In genomic region chr6:42225419-42225818, GRCh38 we compare ENCODE assay signal across 33 cellular contexts. TPM values are rescaled to one million over a fixed set of nuclear protein-coding genes. Genes with fewer than 3 reads are reported as not detected.
DNase-seq lines count a peak whose midpoint lies in the region; ATAC-seq, FAIRE-seq and TF ChIP-seq lines count a peak whose summit lies in the region.
"Had no signal": no experiment of that assay in that cellular context is flagged by ENCODE, and none has a peak within 500 bp of the region (broad histone marks: within the 10 kb centered on the region; RNA-seq: fewer than 3 reads in every experiment).

No MANE protein-coding gene starts in this region.

- no peak overlapping the region for H2BK20ac ChIP-seq in IMR-90 (ENCODE audit: low read depth, low read length)

- ATAC-seq in IMR-90 (ENCODE audit: low read depth) (no peak), pancreas (no peak)
- ATAC-seq: gastrocnemius medialis; psoas muscle; stimulated activated naive CD8-positive, alpha-beta T cell treated with anti-CD3 and anti-CD28 coated beads, Interleukin-15, Interleukin-2, amounts not matched to agents 100 U/mL and 50 U/mL, for 24 hours had no signal

- peaks cover 3 to 22% of the 10 kb centered on the region in 2 experiments; a peak in 2 of 4 replicates for H3K79me1 ChIP-seq in IMR-90 (ENCODE audit: low read depth in 1 of 2, low read length in 2 of 2)

- TF ChIP-seq POLR2A in IMR-90 (IDR thresholded peaks at IDR 0.05; ENCODE audit: low read depth, low read length): no peak

- H3K4me1 Mint-ChIP-seq in astrocyte (ENCODE audit: low read depth, unreplicated experiment): peaks cover 28% of the 10 kb centered on the region
- H3K4me1 Mint-ChIP-seq: naive B cell had no signal

- dilution Hi-C loops in IMR-90 (cut with HindIII; ENCODE audit: low sequenced_read_pairs, unreplicated experiment) (no loop called here), keratinocyte (cut with MboI; ENCODE audit: extremely low pct_ligation_motif_present, low sequenced_read_pairs) (no loop called here)

- no peak overlapping the region for H2AK9ac ChIP-seq in IMR-90 (replicated peaks; ENCODE audit: low read depth, low read length, poor library complexity)

- peak overlapping the region; percentile 88 for H3K27ac Mint-ChIP-seq in astrocyte (ENCODE audit: unreplicated experiment)
- H3K27ac Mint-ChIP-seq: naive B cell; T-helper 2 cell treated with Interferon-gamma antibody and Interleukin-4, amounts not matched to agents 5 μg/mL and 100 μg/mL, for 36 hours had no signal

- no peak overlapping the region for H3K14ac ChIP-seq in IMR-90 (replicated peaks; ENCODE audit: low read depth, low read length)

- no peak overlapping the region for H3K4me2 ChIP-seq in IMR-90 (ENCODE audit: low read depth, low read length)
- no peak overlapping the region for H3K4me2 ChIP-seq in astrocyte (ENCODE audit: low read length)
- H3K4me2 ChIP-seq in keratinocyte (ENCODE audit: control insufficient read depth, extremely low read depth, insufficient read depth, low read depth, low read length): peak overlapping the region; percentile 74
- H3K4me2 ChIP-seq: KMS-11 had no signal

- H3K27me3 ChIP-seq in ACC112 (ENCODE audit: insufficient read depth, low read length) (no peaks in the 10 kb centered on the region), IMR-90 (ENCODE audit: control insufficient read depth, insufficient read depth, low read length) (no peaks in the 10 kb centered on the region), astrocyte (ENCODE audit: insufficient read depth, low read length) (no peaks in the 10 kb centered on the region), keratinocyte (ENCODE audit: control insufficient read depth, extremely low read depth, insufficient read depth, low read length) (no peaks in the 10 kb centered on the region), pancreas (no peaks in the 10 kb centered on the region)
- H3K27me3 ChIP-seq: gastrocnemius medialis, left lung, sigmoid colon had no signal

- CTCF ChIA-PET in IMR-90 (lab: Yijun Ruan, JAX): interaction anchor here (0.6 to 1.3 kb wide), 3 partner anchors 24 to 322 kb away, joined by 3 to 6 read pairs (median 3); no protein-coding TSS in a partner anchor

- H3K9me3 ChIP-seq in IMR-90 (ENCODE audit: control insufficient read depth, insufficient read depth, low read length): no peaks in the 10 kb centered on the region
- H3K9me3 ChIP-seq in astrocyte (ENCODE audit: insufficient read depth, low read depth, low read length): no peaks in the 10 kb centered on the region
- no peaks in the 10 kb centered on the region for H3K9me3 ChIP-seq in keratinocyte (ENCODE audit: control insufficient read depth, low read depth, low read length)
- no peaks in the 10 kb centered on the region for H3K9me3 ChIP-seq in pancreas
- H3K9me3 ChIP-seq: gastrocnemius medialis, left lung, psoas muscle, sigmoid colon, thoracic aorta had no signal

- no peak overlapping the region; a peak in 1 of 4 replicates for H4K8ac ChIP-seq in IMR-90 (ENCODE audit: low read depth in 2 of 2, low read length in 2 of 2)

- no peak overlapping the region for H3K4ac ChIP-seq in IMR-90 (ENCODE audit: low read depth, low read length)

- H3K4me3 ChIP-seq in ACC112 (ENCODE audit: low read depth, low read length): no peak overlapping the region
- no peak overlapping the region for H3K4me3 ChIP-seq in IMR-90 (ENCODE audit: insufficient read depth, low read depth, low read length)
- no peak overlapping the region for H3K4me3 ChIP-seq in astrocyte (ENCODE audit: insufficient read depth, low read depth, low read length)
- H3K4me3 ChIP-seq in keratinocyte (ENCODE audit: control insufficient read depth in 2 of 3, extremely low read depth in 1 of 3, insufficient read depth in 2 of 3, low read depth in 1 of 3, low read length in 3 of 3): no peak overlapping the region
- no peak overlapping the region for H3K4me3 ChIP-seq in pancreas
- H3K4me3 ChIP-seq: gastrocnemius medialis, left lung, psoas muscle, sigmoid colon, thoracic aorta had no signal

- no peaks in the 10 kb centered on the region for H3K27me3 Mint-ChIP-seq in astrocyte (ENCODE audit: low read depth, unreplicated experiment)
- H3K27me3 Mint-ChIP-seq: activated T-cell treated with anti-CD3 and anti-CD28 coated beads, Interleukin-2, amount 50 U/mL, for 24 hours; brain; naive B cell had no signal

- intact Hi-C loops in IMR-90 (cut with micrococcal nuclease): loop anchor here (10.0 kb wide), 1 partner anchor 109 kb away; no protein-coding TSS in a partner anchor
- intact Hi-C loops in pancreas (cut with DNase I): no loop called here

- BruUV-seq in IMR-90 (replicated peaks; lab: Mats Ljungman, UMichigan): no TSS peak

- H2AFZ ChIP-seq in ACC112 (ENCODE audit: low read length, unreplicated experiment) (no peak overlapping the region), IMR-90 (replicated peaks; ENCODE audit: low read length, poor library complexity) (no peak overlapping the region), astrocyte (ENCODE audit: low read depth, low read length) (no peak overlapping the region), keratinocyte (ENCODE audit: control insufficient read depth, low read length) (no peak overlapping the region)

- H3K9me1 ChIP-seq in IMR-90 (ENCODE audit: insufficient read depth, low read length) (peaks cover 26% of the 10 kb centered on the region), keratinocyte (ENCODE audit: control insufficient read depth, extremely low read depth, insufficient read depth, low read length) (no peaks in the 10 kb centered on the region)

- POLR2A ChIA-PET in IMR-90 (lab: Charles Lee; ENCODE audit: unreplicated experiment): no interaction called here

- H4K5ac ChIP-seq in IMR-90 (ENCODE audit: low read depth, low read length): no peak overlapping the region

- H3K18ac ChIP-seq in IMR-90 (ENCODE audit: low read depth, low read length): no peak overlapping the region

- H4K91ac ChIP-seq in IMR-90 (ENCODE audit: insufficient read depth, low read depth, low read length): no peak overlapping the region

- H3K56ac ChIP-seq in IMR-90 (ENCODE audit: extremely low read depth, insufficient read depth, low read length): no peak overlapping the region

- H3K4me1 ChIP-seq in ACC112 (ENCODE audit: control insufficient read depth, insufficient read depth, low read length, unreplicated experiment): peaks cover 37% of the 10 kb centered on the region
- peaks cover 15% of the 10 kb centered on the region for H3K4me1 ChIP-seq in IMR-90 (ENCODE audit: control insufficient read depth, insufficient read depth, low read length)
- peaks cover 28% of the 10 kb centered on the region for H3K4me1 ChIP-seq in astrocyte (ENCODE audit: insufficient read depth, low read length)
- peaks cover 62% of the 10 kb centered on the region for H3K4me1 ChIP-seq in keratinocyte (ENCODE audit: control insufficient read depth, extremely low read depth, insufficient read depth, low read length)
- H3K4me1 ChIP-seq in pancreas: peaks cover 0 to 11% (median 0%) of the 10 kb centered on the region in 3 donors
- H3K4me1 ChIP-seq: gastrocnemius medialis, left lung, psoas muscle, sigmoid colon had no signal

- H2AK5ac ChIP-seq in IMR-90 (ENCODE audit: low read depth, low read length): no peak overlapping the region

- FAIRE-seq in astrocyte (lab: Jason Lieb, UNC): no peak
- FAIRE-seq in keratinocyte (lab: Jason Lieb, UNC): no peak
- no peak for FAIRE-seq in D721Med (lab: Jason Lieb, UNC)
- no peak for FAIRE-seq in pancreas (lab: Jason Lieb, UNC)
- FAIRE-seq: colon, GM18507 had no signal

- in situ Hi-C loops in IMR-90 (cut with MboI; ENCODE audit: low sequenced_read_pairs): no loop called here

- H2BK120ac ChIP-seq in IMR-90 (ENCODE audit: low read depth, low read length): peak overlapping the region; percentile 5; the same call in 1 of the 2 replicates

- H3K9me3 Mint-ChIP-seq in astrocyte (ENCODE audit: unreplicated experiment): no peaks in the 10 kb centered on the region
- H3K9me3 Mint-ChIP-seq: activated T-cell treated with anti-CD3 and anti-CD28 coated beads, Interleukin-2, amount 50 U/mL, for 24 hours; brain; H9; naive B cell; T-helper 2 cell treated with Interferon-gamma antibody and Interleukin-4, amounts not matched to agents 5 μg/mL and 100 μg/mL, for 36 hours had no signal

- TF ChIP-seq CTCF in IMR-90 (conservative IDR thresholded peaks at IDR 0.05; ENCODE audit: low read depth, low read length): no peak
- TF ChIP-seq CTCF in astrocyte (IDR thresholded peaks at IDR 0.05; ENCODE audit: insufficient read depth, low read depth, low read length): no peak
- no peak for TF ChIP-seq CTCF in keratinocyte (optimal IDR thresholded peaks at IDR 0.05 in 1 of 3, IDR thresholded peaks at IDR 0.05 in 1 of 3, conservative IDR thresholded peaks at IDR 0.05 in 1 of 3; ENCODE audit: extremely low read depth in 1 of 3, insufficient read depth in 2 of 3, low read length in 3 of 3)
- no peak for TF ChIP-seq CTCF in D721Med (IDR thresholded peaks at IDR 0.05; ENCODE audit: insufficient read depth, missing control alignments)
- TF ChIP-seq CTCF in pancreas (IDR thresholded peaks at IDR 0.05): no peak

- H3K27ac ChIP-seq in ACC112 (ENCODE audit: low read depth, low read length): peak overlapping the region; percentile 64
- no peak overlapping the region for H3K27ac ChIP-seq in IMR-90 (ENCODE audit: insufficient read depth, low read length)
- peak overlapping the region; percentile 74 for H3K27ac ChIP-seq in astrocyte (ENCODE audit: low read depth, low read length)
- H3K27ac ChIP-seq in keratinocyte (ENCODE audit: control insufficient read depth, insufficient read depth, low read length): peak overlapping the region; percentile 95
- no peak overlapping the region for H3K27ac ChIP-seq in pancreas
- H3K27ac ChIP-seq: gastrocnemius medialis, KMS-11, left lung, psoas muscle, thoracic aorta had no signal

- H2BK5ac ChIP-seq in IMR-90 (ENCODE audit: low read depth, low read length, poor library complexity, severe bottlenecking): peak overlapping the region; percentile 91

- H3K79me2 ChIP-seq in ACC112 (ENCODE audit: control insufficient read depth, insufficient read depth, low read length, unreplicated experiment) (no peaks in the 10 kb centered on the region), astrocyte (ENCODE audit: insufficient read depth, low read length) (no peaks in the 10 kb centered on the region), keratinocyte (ENCODE audit: control insufficient read depth, insufficient read depth, low read length) (no peaks in the 10 kb centered on the region)

- DNase-seq in IMR-90 (no peak), astrocyte (ENCODE audit: low read depth) (no peak), keratinocyte (ENCODE audit: low read depth, low spot score) (no peak), hypothalamus (lab: John Stamatoyannopoulos, UW) (no peak), D721Med (ENCODE audit: insufficient read length, low spot score) (no peak), pancreas (no peak)
- no peak for DNase-seq in stimulated activated CD4-positive, alpha-beta T cell treated with anti-CD3 and anti-CD28 coated beads, Interleukin-1b, Interleukin-23, amount 100 ng/mL, for 48 hours
- DNase-seq: activated CD4-positive, alpha-beta T cell treated with anti-CD3 and anti-CD28 coated beads for 48 hours; activated gamma-delta T cell treated with Interleukin-2 at 50 U/mL for 16 hours; activated T-cell treated with anti-CD3 and anti-CD28 coated beads, Interleukin-2, amount 50 U/mL, for 24 hours; C1 segment of cervical spinal cord; COR-L47; DMS79 treated with DMSO at 0.1 percent for 48 hours; effector memory CD4-positive, alpha-beta T cell; erythroblast; gastrocnemius medialis; H9; left lung; naive B cell; NCI-H1436; NCI-H345; psoas muscle; sigmoid colon; stimulated activated CD4-positive, alpha-beta T cell treated with anti-CD3 and anti-CD28 coated beads, Interleukin-15, amount 100 ng/mL, for 24 hours; stimulated activated naive CD8-positive, alpha-beta T cell treated with anti-CD3 and anti-CD28 coated beads, Interleukin-15, Interleukin-2, amounts not matched to agents 100 U/mL and 50 U/mL, for 24 hours had no signal

- H2BK15ac ChIP-seq in IMR-90 (ENCODE audit: low read depth, low read length): no peak overlapping the region

- H3K4me3 Mint-ChIP-seq in astrocyte (ENCODE audit: unreplicated experiment): no peak overlapping the region
- H3K4me3 Mint-ChIP-seq: brain; H9; naive B cell; T-helper 2 cell treated with Interferon-gamma antibody and Interleukin-4, amounts not matched to agents 5 μg/mL and 100 μg/mL, for 36 hours had no signal

- WGBS in IMR-90 (ENCODE audit: extremely low coverage in 2 of 2, insufficient read length in 1 of 2), 2 experiments: no CpG with 5 or more reads among the region's 4 CpGs
- WGBS in pancreas, 2 donors: 47 to 70% methylated on average over 4 of the region's 4 CpGs

- H4K20me1 ChIP-seq in IMR-90 (ENCODE audit: insufficient read depth, low read length): no peaks in the 10 kb centered on the region
- H4K20me1 ChIP-seq in astrocyte (ENCODE audit: insufficient read depth, low read length): no peaks in the 10 kb centered on the region
- no peaks in the 10 kb centered on the region for H4K20me1 ChIP-seq in keratinocyte (ENCODE audit: control insufficient read depth, extremely low read depth, insufficient read depth, low read length)

- no peak overlapping the region for H3K9ac ChIP-seq in IMR-90 (ENCODE audit: low read depth, low read length)
- H3K9ac ChIP-seq in astrocyte (ENCODE audit: low read length): no peak overlapping the region
- H3K9ac ChIP-seq in keratinocyte (ENCODE audit: control insufficient read depth, extremely low read depth, insufficient read depth, low read length): peak overlapping the region; percentile 74
- H3K9ac ChIP-seq: KMS-11 had no signal

- no peaks in the 10 kb centered on the region for H3K36me3 ChIP-seq in ACC112 (ENCODE audit: insufficient read depth, low read length)
- H3K36me3 ChIP-seq in IMR-90 (ENCODE audit: control insufficient read depth, insufficient read depth, low read length): peaks cover 13% of the 10 kb centered on the region
- H3K36me3 ChIP-seq in astrocyte (ENCODE audit: insufficient read depth, low read length): no peaks in the 10 kb centered on the region
- H3K36me3 ChIP-seq in keratinocyte (ENCODE audit: control insufficient read depth in 2 of 2, extremely low read depth in 1 of 2, insufficient read depth in 2 of 2, low read length in 2 of 2): peaks cover 3 to 11% of the 10 kb centered on the region in 2 experiments
- no peaks in the 10 kb centered on the region for H3K36me3 ChIP-seq in pancreas
- H3K36me3 ChIP-seq: gastrocnemius medialis had no signal

- no peak overlapping the region for H3K23ac ChIP-seq in IMR-90 (ENCODE audit: low read depth, low read length)

- H3K36me3 Mint-ChIP-seq in astrocyte (ENCODE audit: low read depth, unreplicated experiment): peaks cover 1% of the 10 kb centered on the region
- H3K36me3 Mint-ChIP-seq: naive B cell had no signal

- TF ChIP-seq RAD21 in IMR-90 (IDR thresholded peaks at IDR 0.05; ENCODE audit: low read length): no peak

RNA-seq across cellular contexts. Expression of gene MRPS10, which starts 7.8 kb away (rescaled TPM):
- total RNA-seq in IMR-90 (2012; rRNA removed): 47.0 and 71.1 TPM in 2 replicates
- 24.0 and 28.5 TPM in 2 replicates for polyA plus RNA-seq in IMR-90 (2012; rRNA removed)
- 8.0 and 10.3 TPM in 2 replicates for polyA plus RNA-seq in IMR-90 (2012; cell fraction: cytosol; rRNA removed)
- 1.8 and 8.3 TPM in 2 replicates for polyA plus RNA-seq in IMR-90 (2012; cell fraction: nucleus; rRNA removed; ENCODE audit: low replicate concordance)
- 32.1 and 32.5 TPM in 2 replicates for total RNA-seq in astrocyte
- 44.9 to 80.1 TPM (median 59.5 TPM) in 3 replicates for polyA plus RNA-seq in keratinocyte
- polyA plus RNA-seq in keratinocyte (2011; ENCODE audit: low read depth): 21.9 TPM
- 44.6 and 83.1 TPM in 2 replicates for polyA plus RNA-seq in keratinocyte (2011; cell fraction: cytosol; rRNA removed)
- 21.9 and 27.8 TPM in 2 replicates for polyA plus RNA-seq in keratinocyte (2011; cell fraction: nucleus; rRNA removed)
- 29.9 and 53.5 TPM in 2 replicates for polyA plus RNA-seq in keratinocyte (2012; ENCODE audit: low replicate concordance)
- polyA minus RNA-seq in keratinocyte: 5.9 to 32.7 TPM (median 13.5 TPM) in 3 replicates
- 16.1 TPM for polyA minus RNA-seq in keratinocyte (2011; cell fraction: cytosol; rRNA and poly(A)+ RNA removed)
- 7.9 and 15.9 TPM in 2 replicates for polyA minus RNA-seq in keratinocyte (2011; cell fraction: nucleus; rRNA and poly(A)+ RNA removed)
- total RNA-seq in pancreas: 10 to 100 TPM in 4 of 6 donors, 1 to 10 TPM in 2; 7.7 to 12.5 (median 10.8) TPM
- polyA plus RNA-seq in pancreas: 10 to 100 TPM in 1 of 2 donors, 1 to 10 TPM in 1; 6.7 to 12.4 TPM

RNA-seq across cellular contexts. Expression of gene GUCA1B, which starts 30.7 kb away (rescaled TPM):
- under 0.01 and 0.18 TPM in 2 replicates for total RNA-seq in IMR-90 (2012; rRNA removed)
- 0.60 and 1.0 TPM in 2 replicates for polyA plus RNA-seq in IMR-90 (2012; rRNA removed)
- polyA plus RNA-seq in IMR-90 (2012; cell fraction: cytosol; rRNA removed): 0.21 and 0.42 TPM in 2 replicates
- polyA plus RNA-seq in IMR-90 (2012; cell fraction: nucleus; rRNA removed; ENCODE audit: low replicate concordance): 0.94 and 1.4 TPM in 2 replicates
- 2.0 and 2.3 TPM in 2 replicates for total RNA-seq in astrocyte
- 0.08 to 0.28 TPM (median 0.17 TPM) in 3 replicates for polyA plus RNA-seq in keratinocyte
- 3.1 TPM for polyA plus RNA-seq in keratinocyte (2011; ENCODE audit: low read depth)
- 0.06 TPM in 2 replicates for polyA plus RNA-seq in keratinocyte (2011; cell fraction: cytosol; rRNA removed)
- 0.64 and 0.87 TPM in 2 replicates for polyA plus RNA-seq in keratinocyte (2011; cell fraction: nucleus; rRNA removed)
- 2.3 TPM in 1 of 2 replicates, not detected in the other for polyA plus RNA-seq in keratinocyte (2012; ENCODE audit: low replicate concordance)
- polyA minus RNA-seq in keratinocyte: 0.38 TPM in 1 of 3 replicates, not detected in the others
- polyA minus RNA-seq in keratinocyte (2011; cell fraction: cytosol; rRNA and poly(A)+ RNA removed): not detected
- 0.53 and 1.1 TPM in 2 replicates for polyA minus RNA-seq in keratinocyte (2011; cell fraction: nucleus; rRNA and poly(A)+ RNA removed)
- under 1 TPM; 0.22 to 0.93 (median 0.51) TPM for total RNA-seq in pancreas
- under 1 TPM; 0.49 to 0.89 TPM for polyA plus RNA-seq in pancreas

RNA-seq across cellular contexts. Expression of gene GUCA1A, which starts 52.3 kb away (rescaled TPM):
- total RNA-seq in IMR-90 (2012; rRNA removed) (under 0.01 and 0.18 TPM in 2 replicates), astrocyte (0.45 and 0.79 TPM in 2 replicates), pancreas (under 1 TPM in 1 of 6 donors, not detected in 5; 0.12 TPM)
- polyA plus RNA-seq in IMR-90 (2012; rRNA removed) (0.32 and 0.34 TPM in 2 replicates), keratinocyte (not detected in 3 replicates), pancreas (not detected)
- 0.50 and 0.60 TPM in 2 replicates for polyA plus RNA-seq in IMR-90 (2012; cell fraction: cytosol; rRNA removed)
- 0.12 and 0.18 TPM in 2 replicates for polyA plus RNA-seq in IMR-90 (2012; cell fraction: nucleus; rRNA removed; ENCODE audit: low replicate concordance)
- not detected for polyA plus RNA-seq in keratinocyte (2011; ENCODE audit: low read depth)
- polyA plus RNA-seq in keratinocyte (2011; cell fraction: cytosol; rRNA removed): not detected in 2 replicates
- polyA plus RNA-seq in keratinocyte (2011; cell fraction: nucleus; rRNA removed): not detected in 2 replicates
- polyA plus RNA-seq in keratinocyte (2012; ENCODE audit: low replicate concordance): 0.13 TPM in 1 of 2 replicates, not detected in the other
- polyA minus RNA-seq in keratinocyte: not detected in 3 replicates
- polyA minus RNA-seq in keratinocyte (2011; cell fraction: cytosol; rRNA and poly(A)+ RNA removed): not detected
- not detected in 2 replicates for polyA minus RNA-seq in keratinocyte (2011; cell fraction: nucleus; rRNA and poly(A)+ RNA removed)
- total RNA-seq: activated CD8-positive, alpha-beta memory T cell treated with anti-CD3 and anti-CD28 coated beads for 36 hours; gastrocnemius medialis; psoas muscle; thoracic aorta had no signal
- polyA plus RNA-seq: psoas muscle had no signal

Comparison
In these comparisons a context has a peak if more than half of its experiments do, and no peak if none do; other contexts are left out.
1. H3K27ac ChIP-seq: peak in ACC112 (single experiment), astrocyte (single experiment) and keratinocyte (single experiment); none in IMR-90 (single experiment) and pancreas (0 of 4).